Comparison of ENCODE assay signal across 41 cellular contexts in genomic region chr11:1179641-1180040, GRCh38. TPM values are rescaled to one million over a fixed set of nuclear protein-coding genes. Genes with fewer than 3 reads are reported as not detected.
"Had no signal": no experiment of that assay in that cellular context is flagged by ENCODE, and none has a peak within 500 bp of the region (broad histone marks: within the 10 kb centered on the region; RNA-seq: fewer than 3 reads in every experiment).

No MANE protein-coding gene starts in this region.

- H3K27ac ChIP-seq: body of pancreas, breast epithelium, KMS-11, PC-9, RWPE1, SJCRH30, SK-N-MC, WERI-Rb-1 had no signal

- H3K27me3 ChIP-seq: body of pancreas, SJCRH30 had no signal

- H3K4me3 Mint-ChIP-seq: activated CD4-positive, alpha-beta memory T cell treated with anti-CD3 and anti-CD28 coated beads, Interleukin-2, amount 10 ng/mL, durations not matched to agents 7 days and 5 days; activated CD8-positive, alpha-beta memory T cell treated with anti-CD3 and anti-CD28 coated beads, Interleukin-2, amount 10 ng/mL, durations not matched to agents 7 days and 5 days; activated naive CD8-positive, alpha-beta T cell treated with anti-CD3 and anti-CD28 coated beads for 36 hours; activated T-cell treated with anti-CD3 and anti-CD28 coated beads, Interleukin-2, amount 50 U/mL, for 72 hours; activated T-helper 17 cell treated with anti-CD3 and anti-CD28 coated beads, Interleukin-2, amount 50 U/mL, for 72 hours had no signal

- H3K4me1 ChIP-seq: body of pancreas, breast epithelium, SJCRH30 had no signal

- H3K9me3 ChIP-seq: body of pancreas, breast epithelium, SJCRH30 had no signal

- H3K27ac Mint-ChIP-seq: activated CD4-positive, alpha-beta memory T cell treated with anti-CD3 and anti-CD28 coated beads, Interleukin-2, amount 10 ng/mL, durations not matched to agents 7 days and 5 days; activated CD8-positive, alpha-beta memory T cell treated with anti-CD3 and anti-CD28 coated beads, Interleukin-2, amount 10 ng/mL, durations not matched to agents 7 days and 5 days; activated naive CD8-positive, alpha-beta T cell treated with anti-CD3 and anti-CD28 coated beads for 36 hours; activated T-cell treated with anti-CD3 and anti-CD28 coated beads, Interleukin-2, amount 50 U/mL, for 72 hours; activated T-helper 17 cell treated with anti-CD3 and anti-CD28 coated beads, Interleukin-2, amount 50 U/mL, for 72 hours had no signal

- H3K4me1 Mint-ChIP-seq: activated CD4-positive, alpha-beta memory T cell treated with anti-CD3 and anti-CD28 coated beads, Interleukin-2, amount 10 ng/mL, durations not matched to agents 7 days and 5 days; activated CD8-positive, alpha-beta memory T cell treated with anti-CD3 and anti-CD28 coated beads, Interleukin-2, amount 10 ng/mL, durations not matched to agents 7 days and 5 days; activated naive CD8-positive, alpha-beta T cell treated with anti-CD3 and anti-CD28 coated beads for 36 hours had no signal

- H3K4me3 ChIP-seq: body of pancreas, breast epithelium, PC-9, SJCRH30, SK-N-MC had no signal

- H3K27me3 Mint-ChIP-seq: activated CD4-positive, alpha-beta memory T cell treated with anti-CD3 and anti-CD28 coated beads, Interleukin-2, amount 10 ng/mL, durations not matched to agents 7 days and 5 days; activated CD8-positive, alpha-beta memory T cell treated with anti-CD3 and anti-CD28 coated beads, Interleukin-2, amount 10 ng/mL, durations not matched to agents 7 days and 5 days; activated naive CD8-positive, alpha-beta T cell treated with anti-CD3 and anti-CD28 coated beads for 36 hours had no signal

- DNase-seq: activated CD4-positive, alpha-beta memory T cell treated with anti-CD3 and anti-CD28 coated beads, Interleukin-2, amount 10 ng/mL, durations not matched to agents 7 days and 5 days; activated CD4-positive, alpha-beta T cell treated with anti-CD3 and anti-CD28 coated beads for 1 hour; activated CD4-positive, alpha-beta T cell treated with anti-CD3 and anti-CD28 coated beads for 48 hours; activated CD4-positive, CD25-positive, alpha-beta regulatory T cell; activated CD8-positive, alpha-beta memory T cell treated with anti-CD3 and anti-CD28 coated beads for 24 hours; activated CD8-positive, alpha-beta memory T cell treated with anti-CD3 and anti-CD28 coated beads, Interleukin-2, amount 10 ng/mL, durations not matched to agents 7 days and 5 days; activated CD8-positive, alpha-beta memory T cell treated with anti-CD3 and anti-CD28 coated beads, Interleukin-2, amount 50 U/mL, for 48 hours; activated effector memory CD4-positive, alpha-beta T cell treated with anti-CD3 and anti-CD28 coated beads, Interleukin-2, amount 50 U/mL, for 16 hours; activated naive CD4-positive, alpha-beta T cell; activated naive CD4-positive, alpha-beta T cell treated with anti-CD3 and anti-CD28 coated beads, Interleukin-2, amount 50 U/mL, for 16 hours; activated naive CD8-positive, alpha-beta T cell treated with anti-CD3 and anti-CD28 coated beads for 36 hours; activated T-cell treated with anti-CD3 and anti-CD28 coated beads, Interleukin-2, amount 50 U/mL, for 1 hour; activated T-cell treated with anti-CD3 and anti-CD28 coated beads, Interleukin-2, amount 50 U/mL, for 72 hours; amygdala; body of pancreas; MM.1S; MV-4-11; NCI-H1092; NCI-H1436 treated with DMSO at 0.1 percent for 48 hours; NCI-H1694 treated with DMSO at 0.1 percent for 48 hours; NCI-H2029 treated with DMSO at 0.1 percent for 48 hours; NCI-H2107; NCI-H2171; NCI-H510A; NCI-H526; NCI-H748 treated with DMSO at 0.1 percent for 48 hours; PC-9; SHP77; SJCRH30; T1000; WERI-Rb-1 had no signal

- ATAC-seq: activated CD8-positive, alpha-beta memory T cell treated with anti-CD3 and anti-CD28 coated beads, Interleukin-2, amount 10 ng/mL, durations not matched to agents 7 days and 5 days; activated T-cell treated with anti-CD3 and anti-CD28 coated beads, Interleukin-2, amount 50 U/mL, for 72 hours; activated T-helper 17 cell treated with anti-CD3 and anti-CD28 coated beads, Interleukin-2, amount 50 U/mL, for 72 hours; body of pancreas had no signal

- H3K36me3 Mint-ChIP-seq: activated naive CD8-positive, alpha-beta T cell treated with anti-CD3 and anti-CD28 coated beads for 36 hours had no signal

- H3K36me3 ChIP-seq: breast epithelium, SJCRH30, WERI-Rb-1 had no signal

RNA-seq across cellular contexts. Expression of gene MUC5AC, which starts 21.9 kb away (rescaled TPM):
- total RNA-seq: activated CD4-positive, alpha-beta memory T cell treated with anti-CD3 and anti-CD28 coated beads, Interleukin-2, amount 10 ng/mL, durations not matched to agents 7 days and 5 days; activated CD8-positive, alpha-beta memory T cell treated with anti-CD3 and anti-CD28 coated beads, Interleukin-2, amount 10 ng/mL, durations not matched to agents 7 days and 5 days; activated naive CD8-positive, alpha-beta T cell treated with anti-CD3 and anti-CD28 coated beads for 36 hours; activated T-cell treated with anti-CD3 and anti-CD28 coated beads, Interleukin-2, amount 50 U/mL, for 72 hours; activated T-helper 17 cell treated with anti-CD3 and anti-CD28 coated beads, Interleukin-2, amount 50 U/mL, for 72 hours; astrocyte; breast epithelium; LHCN-M2; OCI-LY7; SJCRH30; T-helper 1 cell treated with Interleukin-12 subunit alpha and Interleukin-12 subunit beta and Interleukin-4 antibody, amounts not matched to agents 30 ng/mL and 1 ng/mL, for 36 hours; T-helper 2 cell treated with Interferon-gamma antibody and Interleukin-4, amounts not matched to agents 100 ng/mL and 5 ng/mL, for 36 hours had no signal

RNA-seq across cellular contexts. Expression of gene MUC5B, which starts 43.2 kb away (rescaled TPM):
- total RNA-seq: activated CD4-positive, alpha-beta memory T cell treated with anti-CD3 and anti-CD28 coated beads, Interleukin-2, amount 10 ng/mL, durations not matched to agents 7 days and 5 days; activated CD8-positive, alpha-beta memory T cell treated with anti-CD3 and anti-CD28 coated beads, Interleukin-2, amount 10 ng/mL, durations not matched to agents 7 days and 5 days; activated naive CD8-positive, alpha-beta T cell treated with anti-CD3 and anti-CD28 coated beads for 36 hours; activated T-cell treated with anti-CD3 and anti-CD28 coated beads, Interleukin-2, amount 50 U/mL, for 72 hours; activated T-helper 17 cell treated with anti-CD3 and anti-CD28 coated beads, Interleukin-2, amount 50 U/mL, for 72 hours; astrocyte; LHCN-M2; SJCRH30; T-helper 1 cell treated with Interleukin-12 subunit alpha and Interleukin-12 subunit beta and Interleukin-4 antibody, amounts not matched to agents 30 ng/mL and 1 ng/mL, for 36 hours; T-helper 2 cell treated with Interferon-gamma antibody and Interleukin-4, amounts not matched to agents 100 ng/mL and 5 ng/mL, for 36 hours had no signal
